In the genomic region with DNA sequence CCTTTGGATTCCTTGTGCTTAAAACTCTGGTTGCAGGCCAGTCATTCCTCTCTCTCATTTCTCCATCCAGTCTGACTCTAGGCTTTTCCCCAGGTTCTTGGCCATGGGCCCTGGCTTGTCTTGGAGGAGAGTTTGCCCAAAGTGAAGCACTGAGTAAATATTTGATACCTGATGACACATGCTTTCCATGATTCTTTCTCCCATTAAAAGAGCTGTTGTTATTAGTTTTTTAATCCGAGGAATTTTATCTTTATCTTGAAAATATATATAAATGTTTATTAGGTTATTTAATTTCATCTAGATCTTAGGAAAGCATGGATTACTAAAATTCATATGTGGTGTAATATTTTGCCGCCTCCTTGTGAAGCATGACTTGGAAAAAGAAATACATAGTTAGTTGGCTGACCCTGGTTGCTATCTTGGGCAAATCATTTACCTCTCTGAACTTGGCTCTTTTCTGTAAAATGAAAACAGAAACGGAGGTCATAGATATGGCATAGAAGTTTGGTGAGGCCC, we compare ENCODE assay signal across 10 cellular contexts.
DNase-seq lines count a peak whose midpoint lies in the region; ATAC-seq, FAIRE-seq and TF ChIP-seq lines count a peak whose summit lies in the region.
"Had no signal": no experiment of that assay in that cellular context is flagged by ENCODE, and none has a peak within 500 bp of the region (broad histone marks: within the 10 kb centered on the region; RNA-seq: fewer than 3 reads in every experiment).

No MANE protein-coding gene starts in this region.

- H3K27me3 ChIP-seq in astrocyte (ENCODE audit: insufficient read depth, low read length) (no peaks in the 10 kb centered on the region), heart right ventricle (no peaks in the 10 kb centered on the region), colonic mucosa (no peaks in the 10 kb centered on the region)

- H3K9me3 Mint-ChIP-seq in astrocyte (ENCODE audit: unreplicated experiment) = no peaks in the 10 kb centered on the region

- peak overlapping the region; percentile 30 for H3K4me2 ChIP-seq in astrocyte (ENCODE audit: low read length)

- H3K9me3 ChIP-seq in astrocyte (ENCODE audit: insufficient read depth, low read depth, low read length) (no peaks in the 10 kb centered on the region), heart right ventricle (no peaks in the 10 kb centered on the region), colonic mucosa (no peaks in the 10 kb centered on the region)

- intact Hi-C loops in heart right ventricle (cut with DNase I) (no loop called here), colonic mucosa (cut with DNase I) (no loop called here)

- H4K20me1 ChIP-seq in astrocyte (ENCODE audit: insufficient read depth, low read length) = no peaks in the 10 kb centered on the region

- H3K27me3 Mint-ChIP-seq in astrocyte (ENCODE audit: low read depth, unreplicated experiment) = no peaks in the 10 kb centered on the region
- H3K27me3 Mint-ChIP-seq: T-cell had no signal

- H3K9ac ChIP-seq in astrocyte (ENCODE audit: low read length) (peak overlapping the region; percentile 2), colonic mucosa (ENCODE audit: low read depth in 2 of 2, low read length in 2 of 2) (no peak overlapping the region)

- TF ChIP-seq CTCF in astrocyte (IDR thresholded peaks at IDR 0.05; ENCODE audit: insufficient read depth, low read depth, low read length) (no peak), heart right ventricle (IDR thresholded peaks at IDR 0.05) (no peak), colonic mucosa (IDR thresholded peaks at IDR 0.05) (no peak)

- DNase-seq in HCEC 1CT = peak; percentile 38
- DNase-seq in astrocyte (ENCODE audit: low read depth) = peak; percentile 95
- peak; percentile 11 to 31 for DNase-seq in heart right ventricle
- DNase-seq in NK-92 treated with Interleukin-12 subunit alpha and Interleukin-12 subunit beta, amount 100 ng/mL, for 24 hours (lab: John Stamatoyannopoulos, UW) = no peak
- DNase-seq in colonic mucosa = no peak
- DNase-seq: NCI-H2081 treated with DMSO at 0.1 percent for 48 hours, T-cell had no signal

- no peaks in the 10 kb centered on the region for H3K79me2 ChIP-seq in astrocyte (ENCODE audit: insufficient read depth, low read length)

- no peaks in the 10 kb centered on the region for H3K36me3 Mint-ChIP-seq in astrocyte (ENCODE audit: low read depth, unreplicated experiment)
- H3K36me3 Mint-ChIP-seq: T-cell had no signal

- H3K4me1 ChIP-seq in astrocyte (ENCODE audit: insufficient read depth, low read length) (peaks cover 37% of the 10 kb centered on the region), heart right ventricle (peaks cover 0 to 8% (median 0%) of the 10 kb centered on the region in 9 donors), colonic mucosa (no peaks in the 10 kb centered on the region)

- H3K36me3 ChIP-seq in astrocyte (ENCODE audit: insufficient read depth, low read length) = no peaks in the 10 kb centered on the region
- H3K36me3 ChIP-seq in heart right ventricle = no peaks in the 10 kb centered on the region
- no peaks in the 10 kb centered on the region for H3K36me3 ChIP-seq in colonic mucosa

- peaks cover 24% of the 10 kb centered on the region for H3K4me1 Mint-ChIP-seq in astrocyte (ENCODE audit: low read depth, unreplicated experiment)
- H3K4me1 Mint-ChIP-seq: T-cell had no signal

- ATAC-seq in heart right ventricle = peak in 6 of 8 donors; percentile 39 to 80 (median 60)
- ATAC-seq in HG03139 (IDR thresholded peaks at IDR 0.05; ENCODE audit: unreplicated experiment) = no peak
- ATAC-seq in HG03039 (IDR thresholded peaks at IDR 0.05; ENCODE audit: unreplicated experiment) = no peak
- ATAC-seq: T-cell had no signal

- peak; percentile 78 for FAIRE-seq in astrocyte (lab: Jason Lieb, UNC)

- no peak overlapping the region for H2AFZ ChIP-seq in astrocyte (ENCODE audit: low read depth, low read length)

- WGBS in heart right ventricle, 2 donors = 76 to 77% methylated on average over 3 of the region's 3 CpGs

- H3K27ac ChIP-seq in astrocyte (ENCODE audit: low read depth, low read length) (peak overlapping the region; percentile 63), heart right ventricle (no peak overlapping the region), skin epidermis (peak overlapping the region in 11 of 21 experiments; percentile 7 to 78 (median 43)), colonic mucosa (no peak overlapping the region)

- no peak overlapping the region for H3K4me3 Mint-ChIP-seq in astrocyte (ENCODE audit: unreplicated experiment)
- H3K4me3 Mint-ChIP-seq: T-cell had no signal

- H3K27ac Mint-ChIP-seq in astrocyte (ENCODE audit: unreplicated experiment) = no peak overlapping the region
- H3K27ac Mint-ChIP-seq: T-cell had no signal

- no peak overlapping the region for H3K4me3 ChIP-seq in astrocyte (ENCODE audit: insufficient read depth, low read depth, low read length)
- no peak overlapping the region for H3K4me3 ChIP-seq in heart right ventricle
- no peak overlapping the region for H3K4me3 ChIP-seq in skin epidermis
- H3K4me3 ChIP-seq in colonic mucosa = no peak overlapping the region

Comparison
In these comparisons a context has a peak if more than half of its experiments do, and no peak if none do; other contexts are left out.
1. DNase-seq: peak in HCEC 1CT (single experiment), astrocyte (single experiment) and heart right ventricle (2 of 2); none in NK-92 treated with Interleukin-12 subunit alpha and Interleukin-12 subunit beta, amount 100 ng/mL, for 24 hours (single experiment) and colonic mucosa (single experiment).
2. H3K27ac ChIP-seq: peak in astrocyte (single experiment) and skin epidermis (11 of 21); none in heart right ventricle (0 of 10) and colonic mucosa (single experiment).
3. ATAC-seq: peak in heart right ventricle (6 of 8); none in HG03139 (single experiment) and HG03039 (single experiment).